25 cellular contexts compared by ENCODE assay signal in genomic region chr13:90830782-90831181, GRCh38.
"Had no signal": no experiment of that assay in that cellular context is flagged by ENCODE, and none has a peak within 500 bp of the region (broad histone marks: within the 10 kb centered on the region; RNA-seq: fewer than 3 reads in every experiment).

No MANE protein-coding gene starts in this region.

- H3K4me1 Mint-ChIP-seq: mesothelial cell of epicardium; naive B cell; naive thymus-derived CD8-positive, alpha-beta T cell had no signal

- H3K27ac ChIP-seq: epithelial cell of prostate, esophagus squamous epithelium, gastrocnemius medialis, heart right ventricle, left lung, lower lobe of right lung had no signal

- H3K4me3 Mint-ChIP-seq: dendritic cell treated with granulocyte-macrophage colony-stimulating factor and Interleukin-4, amounts not matched to agents 40 ng/mL and 50 ng/mL, for 4 days; effector memory CD8-positive, alpha-beta T cell; endodermal cell; mesothelial cell of epicardium; naive B cell; naive thymus-derived CD8-positive, alpha-beta T cell had no signal

- H3K36me3 ChIP-seq: esophagus squamous epithelium, gastrocnemius medialis, heart right ventricle, left lung, lower lobe of right lung had no signal

- H3K4me1 ChIP-seq: esophagus squamous epithelium, gastrocnemius medialis, heart right ventricle, left lung, lower lobe of right lung had no signal

- H3K27me3 Mint-ChIP-seq: dendritic cell treated with granulocyte-macrophage colony-stimulating factor and Interleukin-4, amounts not matched to agents 40 ng/mL and 50 ng/mL, for 4 days; effector memory CD8-positive, alpha-beta T cell; naive B cell; naive thymus-derived CD8-positive, alpha-beta T cell had no signal

- H3K27ac Mint-ChIP-seq: dendritic cell treated with granulocyte-macrophage colony-stimulating factor and Interleukin-4, amounts not matched to agents 40 ng/mL and 50 ng/mL, for 4 days; effector memory CD8-positive, alpha-beta T cell; endodermal cell; mesothelial cell of epicardium; naive B cell; naive thymus-derived CD8-positive, alpha-beta T cell had no signal

- H3K9me3 ChIP-seq: esophagus squamous epithelium, gastrocnemius medialis, heart right ventricle, lower lobe of right lung, mucosa of descending colon had no signal

- H3K27me3 ChIP-seq: esophagus squamous epithelium, gastrocnemius medialis, heart right ventricle, left lung had no signal

- DNase-seq: cortex of kidney; effector CD8-positive, alpha-beta T cell; effector memory CD8-positive, alpha-beta T cell; endodermal cell; erythroblast; esophagus squamous epithelium; foreskin fibroblast; foreskin melanocyte; gastrocnemius medialis; glutamatergic neuron; head of caudate nucleus; heart right ventricle; hippocampal formation; left cardiac atrium; left lung; left ventricle myocardium superior; lower lobe of right lung; mesenchymal stem cell; mucosa of descending colon; naive B cell; naive thymus-derived CD8-positive, alpha-beta T cell had no signal

- H3K4me3 ChIP-seq: esophagus squamous epithelium, gastrocnemius medialis, heart right ventricle, left lung, lower lobe of right lung, mucosa of descending colon had no signal

- H3K36me3 Mint-ChIP-seq: mesothelial cell of epicardium; naive B cell; naive thymus-derived CD8-positive, alpha-beta T cell had no signal

- ATAC-seq: effector memory CD8-positive, alpha-beta T cell; esophagus mucosa; gastrocnemius medialis; heart right ventricle; left cardiac atrium; left lung; left ventricle myocardium superior; lower lobe of right lung; mucosa of descending colon; naive thymus-derived CD8-positive, alpha-beta T cell had no signal
